ENCODE assay signal across 14 cellular contexts in genomic region chr20:60054716-60055371, GRCh38.
DNase-seq lines count a peak whose midpoint lies in the region; ATAC-seq and TF ChIP-seq lines count a peak whose summit lies in the region.
"Had no signal": no experiment of that assay in that cellular context is flagged by ENCODE, and none has a peak within 500 bp of the region (broad histone marks: within the 10 kb centered on the region; RNA-seq: fewer than 3 reads in every experiment).

No MANE protein-coding gene starts in this region.

- H3K4me1 Mint-ChIP-seq in activated CD4-positive, alpha-beta memory T cell treated with anti-CD3 and anti-CD28 coated beads for 36 hours (ENCODE audit: low read depth), result peaks cover 39% of the 10 kb centered on the region

- H3K4me3 ChIP-seq in neutrophil (ENCODE audit: low read depth in 1 of 2, low read length in 1 of 2), result peak overlapping the region; percentile 53 to 64
- H3K4me3 ChIP-seq: MG63, SJCRH30, thyroid gland had no signal

- DNase-seq in NK-92 treated with Interleukin-12 subunit alpha and Interleukin-12 subunit beta, amount 100 ng/mL, for 24 hours (lab: John Stamatoyannopoulos, UW), result peak; percentile 47
- DNase-seq in NK-92 (lab: John Stamatoyannopoulos, UW; ENCODE audit: unreplicated experiment) (no peak), NCI-H1048 (lab: John Stamatoyannopoulos, UW) (no peak)
- DNase-seq in activated CD4-positive, alpha-beta memory T cell treated with anti-CD3 and anti-CD28 coated beads for 36 hours, result no peak
- DNase-seq: activated CD4-positive, alpha-beta T cell treated with anti-CD3 and anti-CD28 coated beads for 1 hour; MG63; naive B cell; NCI-H524; SJCRH30; thyroid gland had no signal

- ATAC-seq in GM21528 (IDR thresholded peaks at IDR 0.05; ENCODE audit: low FRiP score, unreplicated experiment), result no peak
- ATAC-seq in HG03095 (IDR thresholded peaks at IDR 0.05; ENCODE audit: unreplicated experiment), result no peak

- H3K36me3 ChIP-seq in KOPT-K1 (ENCODE audit: insufficient read depth, low read length) (no peaks in the 10 kb centered on the region; the same call in 1 of the 2 replicates), neutrophil (no peaks in the 10 kb centered on the region)
- H3K36me3 ChIP-seq: MG63, SJCRH30, thyroid gland had no signal

- intact Hi-C loops in activated CD4-positive, alpha-beta memory T cell treated with anti-CD3 and anti-CD28 coated beads for 36 hours (cut with micrococcal nuclease), result no loop called here

- peak overlapping the region; percentile 99 for H3K27ac ChIP-seq in KOPT-K1 (ENCODE audit: low read depth, low read length, poor library complexity, severe bottlenecking)
- peak overlapping the region; percentile 98 for H3K27ac ChIP-seq in neutrophil
- H3K27ac ChIP-seq: SJCRH30, thyroid gland had no signal

- H3K9me3 ChIP-seq in KOPT-K1 (ENCODE audit: insufficient read depth, low read length, poor library complexity, severe bottlenecking), result no peaks in the 10 kb centered on the region
- no peaks in the 10 kb centered on the region for H3K9me3 ChIP-seq in neutrophil
- H3K9me3 ChIP-seq: MG63, SJCRH30, thyroid gland had no signal

- peak; percentile 21 for TF ChIP-seq CTCF in neutrophil (IDR thresholded peaks at IDR 0.05)

- H3K36me3 Mint-ChIP-seq in activated CD4-positive, alpha-beta memory T cell treated with anti-CD3 and anti-CD28 coated beads for 36 hours, result no peaks in the 10 kb centered on the region
- H3K36me3 Mint-ChIP-seq: naive B cell had no signal

- H3K4me3 Mint-ChIP-seq in activated CD4-positive, alpha-beta memory T cell treated with anti-CD3 and anti-CD28 coated beads for 36 hours, result no peak overlapping the region

- CTCF ChIA-PET in activated CD4-positive, alpha-beta memory T cell treated with anti-CD3 and anti-CD28 coated beads for 36 hours (lab: Charles Lee), result interaction anchor here (0.5 to 2.1 kb wide), 5 partner anchors 14 to 1208 kb away, joined by 3 to 5 read pairs (median 3); partner anchors contain the start of genes FAM217B and PPP1R3D

- no peaks in the 10 kb centered on the region for H3K9me3 Mint-ChIP-seq in activated CD4-positive, alpha-beta memory T cell treated with anti-CD3 and anti-CD28 coated beads for 36 hours
- H3K9me3 Mint-ChIP-seq: naive B cell had no signal

- H3K27me3 ChIP-seq in neutrophil, result no peaks in the 10 kb centered on the region
- H3K27me3 ChIP-seq: SJCRH30, thyroid gland had no signal

- peaks cover 98 to 99% of the 10 kb centered on the region in 2 experiments for H3K4me1 ChIP-seq in neutrophil (ENCODE audit: control insufficient read depth in 1 of 2, insufficient read depth in 1 of 2, low read depth in 1 of 2, low read length in 1 of 2)

- POLR2A ChIA-PET in activated CD4-positive, alpha-beta memory T cell treated with anti-CD3 and anti-CD28 coated beads for 36 hours (lab: Charles Lee), result no interaction called here

- peak overlapping the region; percentile 81 for H3K27ac Mint-ChIP-seq in activated CD4-positive, alpha-beta memory T cell treated with anti-CD3 and anti-CD28 coated beads for 36 hours

- no peaks in the 10 kb centered on the region for H3K27me3 Mint-ChIP-seq in activated CD4-positive, alpha-beta memory T cell treated with anti-CD3 and anti-CD28 coated beads for 36 hours
